ENCODE assay signal across 24 cellular contexts in genomic region chr4:53713767-53714166, GRCh38.
"Had no signal": no experiment of that assay in that cellular context is flagged by ENCODE, and none has a peak within 500 bp of the region (broad histone marks: within the 10 kb centered on the region; RNA-seq: fewer than 3 reads in every experiment).

No MANE protein-coding gene starts in this region.

- H3K4me2 ChIP-seq: neural progenitor cell had no signal

- H3K4me3 ChIP-seq: breast epithelium, heart right ventricle, left lung, lower lobe of right lung, neural progenitor cell, skin epidermis, testis, transverse colon had no signal

- H3K27me3 ChIP-seq: breast epithelium, left lung, neural progenitor cell, testis, transverse colon had no signal

- DNase-seq: activated B cell treated with CpG ODN at 0.5 μM for 24 hours; activated CD4-positive, alpha-beta T cell treated with anti-CD3 and anti-CD28 coated beads for 36 hours; activated naive CD4-positive, alpha-beta T cell; activated T-cell treated with anti-CD3 and anti-CD28 coated beads for 4 hours; activated T-cell treated with anti-CD3 and anti-CD28 coated beads, Interleukin-2, amount 50 U/mL, for 72 hours; central memory CD4-positive, alpha-beta T cell; endodermal cell; foreskin melanocyte; heart right ventricle; left lung; lower lobe of right lung; mesendoderm; natural killer cell; stimulated activated CD4-positive, alpha-beta T cell treated with anti-CD3 and anti-CD28 coated beads, Interleukin-12 subunit alpha, Interleukin-12 subunit beta, amount 100 ng/mL, for 4 hours; stimulated activated CD4-positive, alpha-beta T cell treated with anti-CD3 and anti-CD28 coated beads, Interleukin-4, amount 100 ng/mL, for 1 hour; stimulated activated naive CD8-positive, alpha-beta T cell treated with anti-CD3 and anti-CD28 coated beads, Interleukin-15, Interleukin-2, amounts not matched to agents 100 U/mL and 50 U/mL, for 24 hours; testis; transverse colon had no signal

- H3K4me1 ChIP-seq: breast epithelium, neural progenitor cell, testis, transverse colon had no signal

- H3K36me3 ChIP-seq: breast epithelium, heart right ventricle, left lung, lower lobe of right lung, neural progenitor cell, transverse colon had no signal

- H3K9me3 ChIP-seq: breast epithelium, heart right ventricle, left lung, lower lobe of right lung, testis, transverse colon had no signal

- H3K9ac ChIP-seq: neural progenitor cell had no signal

- H3K27ac ChIP-seq: breast epithelium, left lung, lower lobe of right lung, neural progenitor cell, skin epidermis, testis, transverse colon had no signal

- ATAC-seq: activated CD4-positive, alpha-beta T cell treated with anti-CD3 and anti-CD28 coated beads for 36 hours; activated naive CD4-positive, alpha-beta T cell treated with anti-CD3 and anti-CD28 coated beads, Interleukin-2, amount 50 U/mL, for 72 hours; activated T-cell treated with anti-CD3 and anti-CD28 coated beads, Interleukin-2, amount 50 U/mL, for 72 hours; esophagus mucosa; heart right ventricle; left lung; lower lobe of right lung; natural killer cell; sciatic nerve; stimulated activated naive CD8-positive, alpha-beta T cell treated with anti-CD3 and anti-CD28 coated beads, Interleukin-15, Interleukin-2, amounts not matched to agents 100 U/mL and 50 U/mL, for 24 hours had no signal

- H2AFZ ChIP-seq: neural progenitor cell had no signal
